1 cellular context compared by ENCODE assay signal in genomic region chr2:134679294-134679693, GRCh38.
TF ChIP-seq lines count a peak whose summit lies in the region.

No MANE protein-coding gene starts in this region.

TF ChIP-seq in K562, 482 proteins besides CTCF, POLR2A, EP300 and RAD21:
- no peak for TF ChIP-seq ZNF316 (IDR thresholded peaks at IDR 0.05)
- peak; percentile 21; the same call in 1 of the 2 replicates for TF ChIP-seq ZFX (CRISPR knock-in tag; IDR thresholded peaks at IDR 0.05)
- TF ChIP-seq ZNF311 (CRISPR knock-in tag; IDR thresholded peaks at IDR 0.05) = 0 out of 2 replicates have a peak, but pooled peaks have one; percentile 52
- TF ChIP-seq, protein P1, sequence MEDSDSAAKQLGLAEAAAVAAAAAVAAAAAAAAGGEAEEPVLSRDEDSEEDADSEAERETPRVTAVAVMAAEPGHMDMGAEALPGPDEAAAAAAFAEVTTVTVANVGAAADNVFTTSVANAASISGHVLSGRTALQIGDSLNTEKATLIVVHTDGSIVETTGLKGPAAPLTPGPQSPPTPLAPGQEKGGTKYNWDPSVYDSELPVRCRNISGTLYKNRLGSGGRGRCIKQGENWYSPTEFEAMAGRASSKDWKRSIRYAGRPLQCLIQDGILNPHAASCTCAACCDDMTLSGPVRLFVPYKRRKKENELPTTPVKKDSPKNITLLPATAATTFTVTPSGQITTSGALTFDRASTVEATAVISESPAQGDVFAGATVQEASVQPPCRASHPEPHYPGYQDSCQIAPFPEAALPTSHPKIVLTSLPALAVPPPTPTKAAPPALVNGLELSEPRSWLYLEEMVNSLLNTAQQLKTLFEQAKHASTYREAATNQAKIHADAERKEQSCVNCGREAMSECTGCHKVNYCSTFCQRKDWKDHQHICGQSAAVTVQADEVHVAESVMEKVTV (CRISPR knock-in tag; IDR thresholded peaks at IDR 0.05) = 0 out of 2 replicates have a peak, but pooled peaks have one; percentile 4
- TF ChIP-seq ZNF586 (CRISPR knock-in tag; conservative IDR thresholded peaks at IDR 0.05) = no peak
- TF ChIP-seq, protein P2, sequence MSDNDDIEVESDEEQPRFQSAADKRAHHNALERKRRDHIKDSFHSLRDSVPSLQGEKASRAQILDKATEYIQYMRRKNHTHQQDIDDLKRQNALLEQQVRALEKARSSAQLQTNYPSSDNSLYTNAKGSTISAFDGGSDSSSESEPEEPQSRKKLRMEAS (CRISPR knock-in tag; IDR thresholded peaks at IDR 0.05) = peak; percentile 31; the same call in 1 of the 2 replicates
